ENCODE assay signal across 12 cellular contexts in the genomic region with DNA sequence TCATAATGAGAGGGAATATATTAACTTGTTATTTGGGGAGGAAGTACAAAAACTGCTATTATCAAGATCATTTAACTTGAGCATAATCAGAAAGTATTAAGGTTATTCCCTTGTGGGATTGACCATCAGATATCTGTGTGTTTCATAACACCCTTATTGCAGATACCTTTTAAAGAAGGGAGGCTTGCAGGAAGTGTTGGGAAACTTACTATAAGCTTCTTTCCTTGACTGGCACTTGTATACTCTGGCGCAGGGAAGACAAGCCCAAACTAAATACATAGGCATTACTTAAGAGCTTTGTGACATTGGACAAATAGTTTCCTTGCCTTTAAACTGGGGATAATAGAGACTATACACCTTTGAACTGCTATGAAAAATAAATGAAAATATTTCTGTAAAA. TPM values are rescaled to one million over a fixed set of nuclear protein-coding genes. Genes with fewer than 3 reads are reported as not detected.
DNase-seq lines count a peak whose midpoint lies in the region; ATAC-seq and TF ChIP-seq lines count a peak whose summit lies in the region.
"Had no signal": no experiment of that assay in that cellular context is flagged by ENCODE, and none has a peak within 500 bp of the region (broad histone marks: within the 10 kb centered on the region; RNA-seq: fewer than 3 reads in every experiment).

No MANE protein-coding gene starts in this region.

- intact Hi-C loops in body of pancreas (cut with DNase I) = no loop called here

- H3K27ac ChIP-seq in body of pancreas (peak overlapping the region in 3 of 4 donors; percentile 8 to 62 (median 40)), thoracic aorta (peak overlapping the region; percentile 75 to 77)

- H3K27me3 ChIP-seq in body of pancreas (no peaks in the 10 kb centered on the region), thoracic aorta (replicated peaks; ENCODE audit: insufficient read depth) (no peaks in the 10 kb centered on the region)

- ATAC-seq in body of pancreas = no peak
- ATAC-seq in memory B cell (ENCODE audit: low read depth) = no peak
- ATAC-seq in thoracic aorta (ENCODE audit: insufficient number of reproducible peaks, low FRiP score, low read depth) = no peak
- ATAC-seq: WTC11 had no signal

- peaks cover 1% of the 10 kb centered on the region for H3K36me3 Mint-ChIP-seq in activated T-cell treated with anti-CD3 and anti-CD28 coated beads, Interleukin-2, amount 50 U/mL, for 24 hours (ENCODE audit: low read depth)
- H3K36me3 Mint-ChIP-seq in memory B cell = no peaks in the 10 kb centered on the region

- 75 to 87% methylated on average over 1 of the region's 1 CpG for WGBS in body of pancreas, 2 donors

- TF ChIP-seq CTCF in body of pancreas (IDR thresholded peaks at IDR 0.05) (no peak), thoracic aorta (IDR thresholded peaks at IDR 0.05) (no peak)

- H3K36me3 ChIP-seq in body of pancreas (replicated peaks in 1 of 2; ENCODE audit: insufficient read depth in 1 of 2, low read depth in 2 of 2) = no peaks in the 10 kb centered on the region
- H3K36me3 ChIP-seq in thoracic aorta = no peaks in the 10 kb centered on the region

- H3K4me1 ChIP-seq in body of pancreas (peaks cover 65% of the 10 kb centered on the region), thoracic aorta (ENCODE audit: control insufficient read depth in 1 of 2, low read depth in 2 of 2) (peaks cover 80 to 90% of the 10 kb centered on the region in 2 donors)

- no peak for DNase-seq in activated T-cell treated with anti-CD3 and anti-CD28 coated beads, Interleukin-2, amount 50 U/mL, for 24 hours
- DNase-seq in activated T-cell treated with anti-CD3 and anti-CD28 coated beads for 4 hours = no peak
- DNase-seq in body of pancreas = no peak
- DNase-seq in memory B cell (ENCODE audit: low spot score in 2 of 2) = no peak
- DNase-seq in thoracic aorta (ENCODE audit: low spot score) = no peak
- DNase-seq in amygdala (lab: John Stamatoyannopoulos, UW) = no peak
- DNase-seq in putamen (ENCODE audit: low spot score) = no peak
- DNase-seq in hippocampal formation (lab: John Stamatoyannopoulos, UW) = no peak
- DNase-seq: activated effector memory CD4-positive, alpha-beta T cell treated with Interleukin-2 at 50 U/mL for 16 hours; effector CD4-positive, alpha-beta T cell; occipital lobe had no signal

- no peaks in the 10 kb centered on the region for H3K27me3 Mint-ChIP-seq in activated T-cell treated with anti-CD3 and anti-CD28 coated beads, Interleukin-2, amount 50 U/mL, for 24 hours
- H3K27me3 Mint-ChIP-seq in memory B cell = no peaks in the 10 kb centered on the region

- TF ChIP-seq POLR2A in body of pancreas (IDR thresholded peaks at IDR 0.05) = no peak

- no peaks in the 10 kb centered on the region for H3K9me3 Mint-ChIP-seq in activated T-cell treated with anti-CD3 and anti-CD28 coated beads, Interleukin-2, amount 50 U/mL, for 24 hours
- H3K9me3 Mint-ChIP-seq in memory B cell = no peaks in the 10 kb centered on the region

- H3K27ac Mint-ChIP-seq in activated T-cell treated with anti-CD3 and anti-CD28 coated beads, Interleukin-2, amount 50 U/mL, for 24 hours = peak overlapping the region; percentile 69
- H3K27ac Mint-ChIP-seq in memory B cell = peak overlapping the region; percentile 83
- H3K27ac Mint-ChIP-seq: WTC11 had no signal

- H3K9me3 ChIP-seq in body of pancreas (no peaks in the 10 kb centered on the region), thoracic aorta (no peaks in the 10 kb centered on the region)

- H3K4me3 ChIP-seq in body of pancreas (no peak overlapping the region), thoracic aorta (no peak overlapping the region)

- peaks cover 86% of the 10 kb centered on the region for H3K4me1 Mint-ChIP-seq in activated T-cell treated with anti-CD3 and anti-CD28 coated beads, Interleukin-2, amount 50 U/mL, for 24 hours (ENCODE audit: low read depth)
- H3K4me1 Mint-ChIP-seq in memory B cell = peaks cover 40% of the 10 kb centered on the region

- no peak overlapping the region for H3K4me3 Mint-ChIP-seq in activated T-cell treated with anti-CD3 and anti-CD28 coated beads, Interleukin-2, amount 50 U/mL, for 24 hours
- no peak overlapping the region for H3K4me3 Mint-ChIP-seq in memory B cell
- H3K4me3 Mint-ChIP-seq: WTC11 had no signal

RNA-seq across cellular contexts. Expression of a gene that starts 50.9 kb away (rescaled TPM):
- total RNA-seq in body of pancreas (10 to 100 TPM; 32.4 to 58.7 TPM), thoracic aorta (10 to 100 TPM; 81.8 to 91.5 TPM)
